Comparison of ENCODE assay signal across 8 cellular contexts in genomic region chr19:55605207-55605636, GRCh38. TPM values are rescaled to one million over a fixed set of nuclear protein-coding genes. Genes with fewer than 3 reads are reported as not detected.
A peak's percentile ranks its signal among the peaks of the same experiment; 100 is the strongest.
DNase-seq lines count a peak whose midpoint lies in the region; ATAC-seq lines count a peak whose summit lies in the region.

No MANE protein-coding gene starts in this region.

- peaks cover 32% of the 10 kb centered on the region for H3K79me1 ChIP-seq in mesenchymal stem cell (replicated peaks; ENCODE audit: low read length, poor library complexity, severe bottlenecking)

- no peak overlapping the region for H2BK12ac ChIP-seq in mesenchymal stem cell (ENCODE audit: low read length in 2 of 2)

- H3K36me3 ChIP-seq in mesenchymal stem cell (ENCODE audit: control insufficient read depth in 1 of 2, insufficient read depth in 2 of 2, low read depth in 1 of 2, low read length in 2 of 2), result peaks cover 27 to 30% of the 10 kb centered on the region in 2 experiments

- H3K27ac ChIP-seq in mesenchymal stem cell (ENCODE audit: low read length, poor library complexity, severe bottlenecking), result peak overlapping the region; percentile 99

- no peak overlapping the region for H3K14ac ChIP-seq in mesenchymal stem cell (ENCODE audit: low read length in 2 of 2)

- no peak overlapping the region for H3K4ac ChIP-seq in mesenchymal stem cell (ENCODE audit: low read depth in 1 of 2, low read length in 2 of 2)

- peak overlapping the region in 1 of 2 experiments; percentile 15 for H3K23ac ChIP-seq in mesenchymal stem cell (ENCODE audit: low read length in 2 of 2)

- peaks cover 4% of the 10 kb centered on the region for H3K9me3 ChIP-seq in mesenchymal stem cell (ENCODE audit: control insufficient read depth, low read length)

- no peak overlapping the region for H2BK15ac ChIP-seq in mesenchymal stem cell (ENCODE audit: low read depth, poor library complexity, severe bottlenecking)

- H2AK5ac ChIP-seq in mesenchymal stem cell (ENCODE audit: low read length, severe bottlenecking), result no peak overlapping the region

- H3K18ac ChIP-seq in mesenchymal stem cell (ENCODE audit: low read depth in 1 of 2, low read length in 2 of 2), result peak overlapping the region; percentile 55 to 84

- no peak overlapping the region for H4K91ac ChIP-seq in mesenchymal stem cell (ENCODE audit: low read length)

- H3K4me2 ChIP-seq in mesenchymal stem cell (ENCODE audit: low read length, poor library complexity, severe bottlenecking), result peak overlapping the region; percentile 24

- H2BK120ac ChIP-seq in mesenchymal stem cell (ENCODE audit: low read depth, low read length), result no peak overlapping the region

- no peak overlapping the region for H2BK5ac ChIP-seq in mesenchymal stem cell (ENCODE audit: low read depth, low read length, poor library complexity, severe bottlenecking)

- H3K27me3 ChIP-seq in mesenchymal stem cell (ENCODE audit: control insufficient read depth in 1 of 2, insufficient read depth in 1 of 2, low read length in 2 of 2), result no peaks in the 10 kb centered on the region

- peak; percentile 98 for DNase-seq in COLO668 (lab: John Stamatoyannopoulos, UW; ENCODE audit: unreplicated experiment)
- peak; percentile 100 for DNase-seq in HT-29 (ENCODE audit: low spot score)
- DNase-seq in NK-92 (lab: John Stamatoyannopoulos, UW; ENCODE audit: unreplicated experiment), result peak; percentile 85
- peak; percentile 94 to 97 for DNase-seq in activated CD8-positive, alpha-beta memory T cell treated with anti-CD3 and anti-CD28 coated beads for 1 hour (ENCODE audit: extremely low read depth in 1 of 2, low read depth in 1 of 2)
- DNase-seq in effector CD4-positive, alpha-beta T cell, result peak; percentile 97
- DNase-seq in mesenchymal stem cell, result peak; percentile 98
- peak; percentile 98 for DNase-seq in stimulated activated CD8-positive, alpha-beta memory T cell treated with anti-CD3 and anti-CD28 coated beads, Interleukin-12 subunit alpha, Interleukin-12 subunit beta, amount 100 ng/mL, for 1 hour (ENCODE audit: low read depth)

- no peak overlapping the region for H2AFZ ChIP-seq in mesenchymal stem cell (ENCODE audit: low read depth, low read length)

- H4K8ac ChIP-seq in mesenchymal stem cell (ENCODE audit: low read length), result peak overlapping the region; percentile 73

- peaks cover 22% of the 10 kb centered on the region for H3K4me1 ChIP-seq in mesenchymal stem cell (ENCODE audit: control insufficient read depth, insufficient read depth, low read depth, low read length)

- ATAC-seq in GM21360 (IDR thresholded peaks at IDR 0.05; ENCODE audit: unreplicated experiment), result peak; percentile 56

- H3K4me3 ChIP-seq in mesenchymal stem cell (ENCODE audit: insufficient read depth in 1 of 2, low read depth in 1 of 2, low read length in 2 of 2), result peak overlapping the region; percentile 70 to 83

- H3K9ac ChIP-seq in mesenchymal stem cell (ENCODE audit: low read length), result peak overlapping the region; percentile 76

- WGBS in mesenchymal stem cell, result 0% methylated on average over 20 of the region's 43 CpGs

RNA-seq across cellular contexts. Expression of gene ZNF865, which starts 0.2 kb away (rescaled TPM):
- 9.1 and 9.6 TPM in 2 replicates for total RNA-seq in HT-29 (2014; rRNA removed; shearing (Covaris generic))
- polyA plus RNA-seq in mesenchymal stem cell (2013, experiment 1 of 2), result 9.1 TPM
- 8.8 TPM for polyA plus RNA-seq in mesenchymal stem cell (2013, experiment 2 of 2)

RNA-seq across cellular contexts. Expression of gene ZNF524, which starts 5.1 kb away (rescaled TPM):
- total RNA-seq in HT-29 (2014; rRNA removed; shearing (Covaris generic)), result 69.6 and 81.2 TPM in 2 replicates
- 8.4 TPM for polyA plus RNA-seq in mesenchymal stem cell (2013, experiment 1 of 2)
- polyA plus RNA-seq in mesenchymal stem cell (2013, experiment 2 of 2), result 9.2 TPM

RNA-seq across cellular contexts. Expression of gene FIZ1, which starts 5.9 kb away (rescaled TPM):
- 15.9 and 19.2 TPM in 2 replicates for total RNA-seq in HT-29 (2014; rRNA removed; shearing (Covaris generic))
- 8.5 TPM for polyA plus RNA-seq in mesenchymal stem cell (2013, experiment 1 of 2)
- polyA plus RNA-seq in mesenchymal stem cell (2013, experiment 2 of 2), result 8.9 TPM

RNA-seq across cellular contexts. Expression of gene ZNF784, which starts 19.1 kb away (rescaled TPM):
- total RNA-seq in HT-29 (2014; rRNA removed; shearing (Covaris generic)), result 17.5 and 19.9 TPM in 2 replicates
- 2.4 TPM for polyA plus RNA-seq in mesenchymal stem cell (2013, experiment 1 of 2)
- 2.5 TPM for polyA plus RNA-seq in mesenchymal stem cell (2013, experiment 2 of 2)

RNA-seq across cellular contexts. Expression of gene ZNF579, which starts 24.6 kb away (rescaled TPM):
- total RNA-seq in HT-29 (2014; rRNA removed; shearing (Covaris generic)), result 17.0 and 23.1 TPM in 2 replicates
- 25.8 TPM for polyA plus RNA-seq in mesenchymal stem cell (2013, experiment 1 of 2)
- 25.7 TPM for polyA plus RNA-seq in mesenchymal stem cell (2013, experiment 2 of 2)

Comparison
In these comparisons a context has a peak if more than half of its experiments do, and no peak if none do; other contexts are left out.
1. Peak in every context shown above with its lines: DNase-seq, ATAC-seq, H3K4me3 ChIP-seq and H3K27ac ChIP-seq.